Comparison of ENCODE assay signal across 13 cellular contexts in the genomic region with DNA sequence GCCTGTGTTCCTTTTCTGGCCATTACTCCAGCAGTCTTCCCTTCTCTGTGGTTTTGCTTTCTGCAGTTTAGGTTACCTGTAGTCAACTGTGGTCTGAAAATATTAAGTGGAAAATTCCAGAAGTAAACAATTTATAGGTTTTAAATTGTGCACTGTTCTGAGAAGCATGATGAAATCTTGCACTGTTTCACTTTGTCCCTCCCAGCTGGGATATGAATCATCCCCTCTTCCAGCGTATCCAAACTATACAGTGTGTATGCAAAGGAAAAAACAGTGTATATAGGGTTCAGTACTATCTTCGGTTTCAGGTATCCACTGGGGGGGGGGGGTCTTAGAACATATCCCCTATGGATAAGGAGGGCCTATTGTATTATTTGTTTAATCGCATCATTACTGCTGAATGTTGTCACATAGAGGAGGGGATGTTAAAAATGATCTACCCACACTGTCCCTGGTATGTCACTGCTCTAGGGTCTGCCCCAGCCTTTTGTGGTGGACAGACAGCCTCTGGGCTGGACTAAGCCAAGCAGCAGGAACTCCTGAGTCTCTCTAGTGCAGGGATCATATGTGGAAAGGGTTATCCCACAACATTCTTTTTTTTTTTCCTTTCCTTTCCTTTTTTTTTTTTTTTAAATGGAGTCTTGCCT.
DNase-seq lines count a peak whose midpoint lies in the region; ATAC-seq and TF ChIP-seq lines count a peak whose summit lies in the region.
"Had no signal": no experiment of that assay in that cellular context is flagged by ENCODE, and none has a peak within 500 bp of the region (broad histone marks: within the 10 kb centered on the region; RNA-seq: fewer than 3 reads in every experiment).

No MANE protein-coding gene starts in this region.

- H3K4me3 ChIP-seq in astrocyte of the spinal cord (ENCODE audit: low read depth, low read length): no peak overlapping the region

- no peak for TF ChIP-seq CTCF in astrocyte of the spinal cord (IDR thresholded peaks at IDR 0.05; ENCODE audit: low read depth, low read length)

- DNase-seq in EH (ENCODE audit: low read depth) (peak; percentile 75), NCI-H226 (peak; percentile 45), astrocyte of the spinal cord (ENCODE audit: low read depth, low spot score) (peak; percentile 78), non-pigmented ciliary epithelial cell (ENCODE audit: low read depth) (peak; percentile 50), DMS114 treated with DMSO at 0.1 percent for 48 hours (lab: John Stamatoyannopoulos, UW; ENCODE audit: unreplicated experiment) (no peak), caudate nucleus (lab: John Stamatoyannopoulos, UW) (no peak), COLO829 (ENCODE audit: low spot score) (no peak)
- DNase-seq: central memory CD4-positive, alpha-beta T cell; left ventricle myocardium superior; NCI-H2029; stimulated activated CD4-positive, alpha-beta T cell treated with anti-CD3 and anti-CD28 coated beads, Interleukin-2, amount 100 ng/mL, for 24 hours; T-helper 9 cell had no signal

- H3K27ac ChIP-seq in caudate nucleus (ENCODE audit: low read depth, low read length): no peak overlapping the region

- ATAC-seq in HG03439 (IDR thresholded peaks at IDR 0.05; ENCODE audit: unreplicated experiment): no peak
- ATAC-seq: left ventricle myocardium superior had no signal

- in situ Hi-C loops in astrocyte of the spinal cord (cut with HindIII; ENCODE audit: low sequenced_read_pairs): no loop called here

Comparison
In these comparisons a context has a peak if more than half of its experiments do, and no peak if none do; other contexts are left out.
1. DNase-seq: peak in EH (single experiment), NCI-H226 (single experiment), astrocyte of the spinal cord (single experiment) and non-pigmented ciliary epithelial cell (single experiment); none in DMS114 treated with DMSO at 0.1 percent for 48 hours (single experiment), caudate nucleus (0 of 61) and COLO829 (single experiment).